ENCODE assay signal across 1 cellular context in the genomic region with DNA sequence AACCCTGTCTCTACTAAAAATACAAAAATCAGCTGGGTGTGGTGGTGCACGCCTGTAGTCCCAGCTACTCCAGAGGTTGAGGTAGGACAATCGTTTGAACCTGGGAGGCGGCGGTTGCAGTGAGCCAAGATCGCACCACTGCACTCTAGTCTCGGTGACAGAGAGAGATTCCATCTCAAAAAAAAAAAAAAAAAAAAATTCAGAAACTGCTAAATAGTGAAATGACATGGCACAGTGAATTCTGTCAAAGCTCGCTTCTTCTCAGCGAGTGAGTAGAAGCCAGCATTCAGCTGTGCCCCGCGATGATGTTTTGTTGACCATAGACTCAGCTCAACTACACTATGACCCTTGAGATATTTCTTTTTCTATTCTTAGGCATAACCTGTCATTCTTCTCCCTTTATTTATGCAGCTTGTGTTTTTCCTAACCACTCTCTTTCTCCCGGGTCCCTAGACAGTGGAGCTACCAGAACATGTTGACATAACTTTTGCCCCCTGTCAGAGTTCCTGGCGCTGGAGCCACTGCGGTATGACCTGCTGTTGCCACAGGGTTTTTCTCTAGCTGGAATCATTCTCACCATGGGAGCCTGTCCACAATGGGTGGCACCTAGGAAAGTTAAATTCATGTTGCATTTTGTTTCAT.
TF ChIP-seq lines count a peak whose summit lies in the region.

No MANE protein-coding gene starts in this region.

TF ChIP-seq in HepG2, 621 proteins besides CTCF, POLR2A, EP300 and RAD21 (continued from another document and continues in another):
- TF ChIP-seq TFE3 (CRISPR knock-in tag; IDR thresholded peaks at IDR 0.05) (0 out of 2 replicates have a peak, but pooled peaks have one; percentile 50), ZKSCAN1 (IDR thresholded peaks at IDR 0.05; ENCODE audit: low read length) (no peak), ZNF501 (CRISPR knock-in tag; IDR thresholded peaks at IDR 0.05) (no peak), ZNF546 (CRISPR knock-in tag; conservative IDR thresholded peaks at IDR 0.05) (no peak), BRCA1 (CRISPR knock-in tag; IDR thresholded peaks at IDR 0.05) (no peak), SOX5 (CRISPR knock-in tag; IDR thresholded peaks at IDR 0.05; ENCODE audit: borderline replicate concordance) (peak; percentile 78; the same call in 1 of the 2 replicates), ZNF670 (CRISPR knock-in tag; IDR thresholded peaks at IDR 0.05; ENCODE audit: borderline replicate concordance) (no peak), RFX3 (CRISPR knock-in tag; IDR thresholded peaks at IDR 0.05) (no peak), SRF (IDR thresholded peaks at IDR 0.05; ENCODE audit: low read depth, low read length) (no peak), RFXANK (CRISPR knock-in tag; IDR thresholded peaks at IDR 0.05) (no peak), U2AF1 (optimal IDR thresholded peaks at IDR 0.05; ENCODE audit: low read depth, low read length) (no peak), SIX1 (CRISPR knock-in tag; IDR thresholded peaks at IDR 0.05; ENCODE audit: borderline replicate concordance) (no peak), CREB1 (IDR thresholded peaks at IDR 0.05) (no peak), CREB1 (CRISPR knock-in tag; IDR thresholded peaks at IDR 0.05) (peak; percentile 20; the same call in 1 of the 2 replicates), ZNF318 (CRISPR knock-in tag; IDR thresholded peaks at IDR 0.05) (no peak), ZFX (CRISPR knock-in tag; IDR thresholded peaks at IDR 0.05; ENCODE audit: low read depth) (no peak), CBFB (CRISPR knock-in tag; IDR thresholded peaks at IDR 0.05) (no peak), ZFP41 (CRISPR knock-in tag; IDR thresholded peaks at IDR 0.05; ENCODE audit: borderline replicate concordance) (no peak), MED1 (CRISPR knock-in tag; IDR thresholded peaks at IDR 0.05) (peak; percentile 60), ZNF484 (CRISPR knock-in tag; IDR thresholded peaks at IDR 0.05; ENCODE audit: borderline replicate concordance, low read depth) (no peak), ASH2L (IDR thresholded peaks at IDR 0.05; ENCODE audit: insufficient read length, low read depth, low read length) (no peak), ZBTB34 (CRISPR knock-in tag; IDR thresholded peaks at IDR 0.05) (peak; percentile 85; the same call in 1 of the 2 replicates), ZBTB20 (CRISPR knock-in tag; IDR thresholded peaks at IDR 0.05; ENCODE audit: borderline replicate concordance, low read depth) (peak; percentile 43; the same call in 1 of the 2 replicates), CEBPZ (IDR thresholded peaks at IDR 0.05; ENCODE audit: low read length) (no peak), ZNF337 (CRISPR knock-in tag; IDR thresholded peaks at IDR 0.05; ENCODE audit: borderline replicate concordance, low read depth) (no peak), HOXD1 (CRISPR knock-in tag; IDR thresholded peaks at IDR 0.05) (no peak)
- TF ChIP-seq, protein P1, sequence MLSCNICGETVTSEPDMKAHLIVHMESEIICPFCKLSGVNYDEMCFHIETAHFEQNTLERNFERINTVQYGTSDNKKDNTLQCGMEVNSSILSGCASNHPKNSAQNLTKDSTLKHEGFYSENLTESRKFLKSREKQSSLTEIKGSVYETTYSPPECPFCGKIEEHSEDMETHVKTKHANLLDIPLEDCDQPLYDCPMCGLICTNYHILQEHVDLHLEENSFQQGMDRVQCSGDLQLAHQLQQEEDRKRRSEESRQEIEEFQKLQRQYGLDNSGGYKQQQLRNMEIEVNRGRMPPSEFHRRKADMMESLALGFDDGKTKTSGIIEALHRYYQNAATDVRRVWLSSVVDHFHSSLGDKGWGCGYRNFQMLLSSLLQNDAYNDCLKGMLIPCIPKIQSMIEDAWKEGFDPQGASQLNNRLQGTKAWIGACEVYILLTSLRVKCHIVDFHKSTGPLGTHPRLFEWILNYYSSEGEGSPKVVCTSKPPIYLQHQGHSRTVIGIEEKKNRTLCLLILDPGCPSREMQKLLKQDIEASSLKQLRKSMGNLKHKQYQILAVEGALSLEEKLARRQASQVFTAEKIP (CRISPR knock-in tag; IDR thresholded peaks at IDR 0.05; ENCODE audit: borderline replicate concordance) = no peak
- TF ChIP-seq, protein P2, sequence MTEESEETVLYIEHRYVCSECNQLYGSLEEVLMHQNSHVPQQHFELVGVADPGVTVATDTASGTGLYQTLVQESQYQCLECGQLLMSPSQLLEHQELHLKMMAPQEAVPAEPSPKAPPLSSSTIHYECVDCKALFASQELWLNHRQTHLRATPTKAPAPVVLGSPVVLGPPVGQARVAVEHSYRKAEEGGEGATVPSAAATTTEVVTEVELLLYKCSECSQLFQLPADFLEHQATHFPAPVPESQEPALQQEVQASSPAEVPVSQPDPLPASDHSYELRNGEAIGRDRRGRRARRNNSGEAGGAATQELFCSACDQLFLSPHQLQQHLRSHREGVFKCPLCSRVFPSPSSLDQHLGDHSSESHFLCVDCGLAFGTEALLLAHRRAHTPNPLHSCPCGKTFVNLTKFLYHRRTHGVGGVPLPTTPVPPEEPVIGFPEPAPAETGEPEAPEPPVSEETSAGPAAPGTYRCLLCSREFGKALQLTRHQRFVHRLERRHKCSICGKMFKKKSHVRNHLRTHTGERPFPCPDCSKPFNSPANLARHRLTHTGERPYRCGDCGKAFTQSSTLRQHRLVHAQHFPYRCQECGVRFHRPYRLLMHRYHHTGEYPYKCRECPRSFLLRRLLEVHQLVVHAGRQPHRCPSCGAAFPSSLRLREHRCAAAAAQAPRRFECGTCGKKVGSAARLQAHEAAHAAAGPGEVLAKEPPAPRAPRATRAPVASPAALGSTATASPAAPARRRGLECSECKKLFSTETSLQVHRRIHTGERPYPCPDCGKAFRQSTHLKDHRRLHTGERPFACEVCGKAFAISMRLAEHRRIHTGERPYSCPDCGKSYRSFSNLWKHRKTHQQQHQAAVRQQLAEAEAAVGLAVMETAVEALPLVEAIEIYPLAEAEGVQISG (CRISPR knock-in tag; IDR thresholded peaks at IDR 0.05) = 0 out of 2 replicates have a peak, but pooled peaks have one; percentile 24
- TF ChIP-seq, protein P3, sequence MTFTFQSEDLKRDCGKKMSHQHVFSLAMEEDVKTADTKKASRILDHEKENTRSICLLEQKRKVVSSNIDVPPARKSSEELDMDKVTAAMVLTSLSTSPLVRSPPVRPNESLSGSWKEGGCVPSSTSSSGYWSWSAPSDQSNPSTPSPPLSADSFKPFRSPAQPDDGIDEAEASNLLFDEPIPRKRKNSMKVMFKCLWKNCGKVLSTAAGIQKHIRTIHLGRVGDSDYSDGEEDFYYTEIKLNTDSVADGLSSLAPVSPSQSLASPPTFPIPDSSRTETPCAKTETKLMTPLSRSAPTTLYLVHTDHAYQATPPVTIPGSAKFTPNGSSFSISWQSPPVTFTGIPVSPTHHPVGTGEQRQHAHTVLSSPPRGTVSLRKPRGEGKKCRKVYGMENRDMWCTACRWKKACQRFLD (CRISPR knock-in tag; IDR thresholded peaks at IDR 0.05; ENCODE audit: borderline replicate concordance) = no peak
- TF ChIP-seq, protein P4, sequence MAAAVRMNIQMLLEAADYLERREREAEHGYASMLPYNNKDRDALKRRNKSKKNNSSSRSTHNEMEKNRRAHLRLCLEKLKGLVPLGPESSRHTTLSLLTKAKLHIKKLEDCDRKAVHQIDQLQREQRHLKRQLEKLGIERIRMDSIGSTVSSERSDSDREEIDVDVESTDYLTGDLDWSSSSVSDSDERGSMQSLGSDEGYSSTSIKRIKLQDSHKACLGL (CRISPR knock-in tag; IDR thresholded peaks at IDR 0.05) = no peak
- TF ChIP-seq, protein P5, sequence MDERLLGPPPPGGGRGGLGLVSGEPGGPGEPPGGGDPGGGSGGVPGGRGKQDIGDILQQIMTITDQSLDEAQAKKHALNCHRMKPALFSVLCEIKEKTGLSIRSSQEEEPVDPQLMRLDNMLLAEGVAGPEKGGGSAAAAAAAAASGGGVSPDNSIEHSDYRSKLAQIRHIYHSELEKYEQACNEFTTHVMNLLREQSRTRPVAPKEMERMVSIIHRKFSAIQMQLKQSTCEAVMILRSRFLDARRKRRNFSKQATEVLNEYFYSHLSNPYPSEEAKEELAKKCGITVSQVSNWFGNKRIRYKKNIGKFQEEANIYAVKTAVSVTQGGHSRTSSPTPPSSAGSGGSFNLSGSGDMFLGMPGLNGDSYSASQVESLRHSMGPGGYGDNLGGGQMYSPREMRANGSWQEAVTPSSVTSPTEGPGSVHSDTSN (CRISPR knock-in tag; IDR thresholded peaks at IDR 0.05) = no peak
